In the genomic region with DNA sequence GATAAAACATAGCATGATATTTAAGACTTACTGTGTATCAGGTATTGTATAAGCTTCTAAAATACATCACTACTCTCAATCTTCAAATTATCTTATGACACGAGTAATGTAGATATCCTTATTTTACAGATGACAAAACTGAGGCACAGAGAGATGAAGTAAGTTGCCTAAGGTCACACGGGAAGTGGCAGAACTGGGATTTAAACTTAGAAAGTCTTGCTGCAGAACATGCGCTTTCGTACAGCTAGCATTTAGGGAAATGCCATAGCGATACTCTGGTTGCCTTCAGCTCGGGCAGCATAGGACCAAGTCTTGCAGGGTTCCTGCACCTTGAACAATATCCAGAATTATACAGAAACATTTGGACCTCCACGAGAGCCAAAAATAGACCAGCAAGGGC, we compare ENCODE assay signal across 20 cellular contexts.
DNase-seq lines count a peak whose midpoint lies in the region; TF ChIP-seq lines count a peak whose summit lies in the region.
"Had no signal": no experiment of that assay in that cellular context is flagged by ENCODE, and none has a peak within 500 bp of the region (broad histone marks: within the 10 kb centered on the region; RNA-seq: fewer than 3 reads in every experiment).

No MANE protein-coding gene starts in this region.

- DNase-seq in Karpas-422 (peak; percentile 62), caudate nucleus (lab: John Stamatoyannopoulos, UW) (no peak), inferior parietal cortex (ENCODE audit: extremely low spot score) (peak; percentile 18), substantia nigra (lab: John Stamatoyannopoulos, UW) (no peak), neural progenitor cell (ENCODE audit: low spot score) (no peak), NCI-H2171 treated with DMSO at 0.1 percent for 48 hours (lab: John Stamatoyannopoulos, UW) (no peak), midbrain (lab: John Stamatoyannopoulos, UW) (no peak), esophagus muscularis mucosa (ENCODE audit: extremely low spot score) (no peak)
- DNase-seq: Caco-2; CD4-positive, CD25-positive, alpha-beta regulatory T cell; CD8-positive, alpha-beta T cell; DMS153; DND-41; GM23248; H7; HCEC 1CT had no signal

- peaks cover 5% of the 10 kb centered on the region for H3F3A ChIP-seq in neural progenitor cell (ENCODE audit: low read depth)

- H3K9me2 ChIP-seq in Karpas-422 (replicated peaks; ENCODE audit: insufficient read depth, low read length) = no peaks in the 10 kb centered on the region

- H3K36me3 Mint-ChIP-seq in neural progenitor cell = no peaks in the 10 kb centered on the region
- H3K36me3 Mint-ChIP-seq: CD4-positive, CD25-positive, alpha-beta regulatory T cell; CD8-positive, alpha-beta T cell had no signal

- H3K27ac ChIP-seq in Karpas-422 (ENCODE audit: low read length) (peak overlapping the region; percentile 99), caudate nucleus (ENCODE audit: low read depth, low read length) (peak overlapping the region; percentile 99), substantia nigra (ENCODE audit: low read depth, low read length, poor library complexity, severe bottlenecking) (peak overlapping the region; percentile 99), neural progenitor cell (no peak overlapping the region), esophagus muscularis mucosa (replicated peaks in 1 of 4) (no peak overlapping the region)
- H3K27ac ChIP-seq: 22Rv1, BLaER1, C4-2B, GM23248 had no signal

- H3K9me3 ChIP-seq in Karpas-422 (ENCODE audit: low read length) = no peaks in the 10 kb centered on the region
- H3K9me3 ChIP-seq in neural progenitor cell (ENCODE audit: low read depth) = no peaks in the 10 kb centered on the region
- H3K9me3 ChIP-seq in esophagus muscularis mucosa = no peaks in the 10 kb centered on the region
- H3K9me3 ChIP-seq: BLaER1, Caco-2 had no signal

- no peaks in the 10 kb centered on the region for H3K36me3 ChIP-seq in Karpas-422 (ENCODE audit: insufficient read depth, low read length)
- no peaks in the 10 kb centered on the region for H3K36me3 ChIP-seq in neural progenitor cell
- H3K36me3 ChIP-seq in esophagus muscularis mucosa = no peaks in the 10 kb centered on the region
- H3K36me3 ChIP-seq: BLaER1 had no signal

- H3K79me2 ChIP-seq in Karpas-422 (ENCODE audit: low read length) = no peaks in the 10 kb centered on the region
- no peaks in the 10 kb centered on the region for H3K79me2 ChIP-seq in neural progenitor cell (ENCODE audit: low read depth)

- TF ChIP-seq POLR2A in esophagus muscularis mucosa (IDR thresholded peaks at IDR 0.05; ENCODE audit: low read depth) = no peak

- TF ChIP-seq CTCF in neural progenitor cell (IDR thresholded peaks at IDR 0.05) = no peak
- no peak for TF ChIP-seq CTCF in esophagus muscularis mucosa (IDR thresholded peaks at IDR 0.05)

- peak overlapping the region; percentile 78 for H3K4me2 ChIP-seq in Karpas-422 (ENCODE audit: low read depth, low read length, poor library complexity, severe bottlenecking)
- H3K4me2 ChIP-seq in neural progenitor cell = no peak overlapping the region
- H3K4me2 ChIP-seq: BLaER1 had no signal

- no peak for TF ChIP-seq EP300 in esophagus muscularis mucosa (IDR thresholded peaks at IDR 0.05)

- H3K27ac Mint-ChIP-seq in neural progenitor cell = no peak overlapping the region
- H3K27ac Mint-ChIP-seq: B cell; CD4-positive, CD25-positive, alpha-beta regulatory T cell; CD8-positive, alpha-beta T cell had no signal

- WGBS in esophagus muscularis mucosa = 88% methylated on average over 7 of the region's 7 CpGs

- H3K4me3 ChIP-seq in Karpas-422 (ENCODE audit: low read length) (no peak overlapping the region), neural progenitor cell (no peak overlapping the region), esophagus muscularis mucosa (no peak overlapping the region)
- H3K4me3 ChIP-seq: BLaER1, GM23248 had no signal

- H3K27me3 Mint-ChIP-seq in neural progenitor cell (ENCODE audit: insufficient read depth, low read depth) = peaks cover 6% of the 10 kb centered on the region

- H3K27me3 ChIP-seq in Karpas-422 (ENCODE audit: low read length) = no peaks in the 10 kb centered on the region
- H3K27me3 ChIP-seq in neural progenitor cell = no peaks in the 10 kb centered on the region
- H3K27me3 ChIP-seq in esophagus muscularis mucosa = no peaks in the 10 kb centered on the region
- H3K27me3 ChIP-seq: BLaER1 had no signal

- H3K4me1 Mint-ChIP-seq in neural progenitor cell = peaks cover 15% of the 10 kb centered on the region
- H3K4me1 Mint-ChIP-seq: B cell; CD4-positive, CD25-positive, alpha-beta regulatory T cell had no signal

- H2AFZ ChIP-seq in Karpas-422 (ENCODE audit: low read length) (0 out of 2 replicates have a peak overlapping the region, but pooled peaks have one; percentile 6), neural progenitor cell (replicated peaks) (no peak overlapping the region)
- H2AFZ ChIP-seq: GM23248 had no signal

- no peaks in the 10 kb centered on the region for H3K9me3 Mint-ChIP-seq in neural progenitor cell
- H3K9me3 Mint-ChIP-seq: CD4-positive, CD25-positive, alpha-beta regulatory T cell; CD8-positive, alpha-beta T cell had no signal

- H4K20me1 ChIP-seq in Karpas-422 (ENCODE audit: insufficient read depth, low read depth, low read length) (no peaks in the 10 kb centered on the region), neural progenitor cell (ENCODE audit: low read depth) (no peaks in the 10 kb centered on the region)
- H4K20me1 ChIP-seq: BLaER1 had no signal

- peak overlapping the region; percentile 77 for H3K9ac ChIP-seq in Karpas-422 (ENCODE audit: low read length)
- H3K9ac ChIP-seq in neural progenitor cell = no peak overlapping the region
- H3K9ac ChIP-seq: BLaER1, GM23248 had no signal

- H3K4me1 ChIP-seq in Karpas-422 (ENCODE audit: low read length) (peaks cover 91% of the 10 kb centered on the region), neural progenitor cell (peaks cover 23% of the 10 kb centered on the region), esophagus muscularis mucosa (no peaks in the 10 kb centered on the region)
- H3K4me1 ChIP-seq: BLaER1 had no signal

- no peak overlapping the region for H3K4me3 Mint-ChIP-seq in neural progenitor cell
- H3K4me3 Mint-ChIP-seq: B cell; CD4-positive, CD25-positive, alpha-beta regulatory T cell; CD8-positive, alpha-beta T cell had no signal

- intact Hi-C loops in esophagus muscularis mucosa (cut with DNase I) = no loop called here

Comparison
In these comparisons a context has a peak if more than half of its experiments do, and no peak if none do; other contexts are left out.
1. DNase-seq: peak in Karpas-422 (single experiment) and inferior parietal cortex (single experiment); none in caudate nucleus (0 of 61), substantia nigra (0 of 49), neural progenitor cell (single experiment), NCI-H2171 treated with DMSO at 0.1 percent for 48 hours (single experiment), midbrain (single experiment) and esophagus muscularis mucosa (single experiment).
2. H3K27ac ChIP-seq: peak in Karpas-422 (single experiment), caudate nucleus (single experiment) and substantia nigra (single experiment); none in neural progenitor cell (single experiment) and esophagus muscularis mucosa (0 of 4).